In the genomic region with DNA sequence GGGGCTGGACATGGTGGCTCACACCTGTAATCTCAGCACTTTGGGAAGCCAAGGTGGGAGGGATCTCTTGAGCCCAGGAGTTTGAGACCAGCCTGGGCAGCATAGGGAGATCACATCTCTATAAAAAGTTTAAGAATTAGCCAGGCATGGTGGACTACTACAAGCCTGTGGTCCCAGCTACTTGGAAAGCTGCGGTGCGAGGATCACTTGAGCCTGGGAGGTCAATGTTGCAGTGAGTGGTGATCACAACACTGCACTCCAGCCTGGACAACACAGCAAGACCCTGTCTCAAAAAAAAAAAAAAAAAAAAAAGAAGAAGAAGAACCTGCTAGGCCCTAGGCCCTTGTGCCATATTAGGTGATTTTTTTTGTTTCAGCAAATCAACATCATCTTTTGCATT, we compare ENCODE assay signal across 1 cellular context.
TF ChIP-seq lines count a peak whose summit lies in the region.

No MANE protein-coding gene starts in this region.

TF ChIP-seq in endothelial cell of umbilical vein, 7 proteins besides CTCF, POLR2A, EP300 and RAD21:
- TF ChIP-seq EZH2 (IDR thresholded peaks at IDR 0.05; ENCODE audit: borderline replicate concordance, low read depth, low read length, severe bottlenecking) (no peak), FOS (IDR thresholded peaks at IDR 0.05; ENCODE audit: borderline replicate concordance, insufficient read depth, low read length) (no peak), GATA2 (IDR thresholded peaks at IDR 0.05; ENCODE audit: insufficient read depth, insufficient read length, low read depth, low read length) (no peak), JUN (IDR thresholded peaks at IDR 0.05; ENCODE audit: borderline replicate concordance, insufficient read depth, insufficient read length, low read depth) (no peak), MYC (IDR thresholded peaks at IDR 0.05; ENCODE audit: low read depth, low read length) (no peak), POLR2AphosphoS5 (IDR thresholded peaks at IDR 0.05; ENCODE audit: insufficient read depth, low read depth, low read length) (no peak)
- TF ChIP-seq, protein P1, sequence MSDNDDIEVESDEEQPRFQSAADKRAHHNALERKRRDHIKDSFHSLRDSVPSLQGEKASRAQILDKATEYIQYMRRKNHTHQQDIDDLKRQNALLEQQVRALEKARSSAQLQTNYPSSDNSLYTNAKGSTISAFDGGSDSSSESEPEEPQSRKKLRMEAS (IDR thresholded peaks at IDR 0.05; ENCODE audit: insufficient read depth, insufficient read length), result no peak
